Comparison of ENCODE assay signal across 8 cellular contexts in genomic region chr4:184383497-184384055, GRCh38.
DNase-seq lines count a peak whose midpoint lies in the region; FAIRE-seq and TF ChIP-seq lines count a peak whose summit lies in the region.

No MANE protein-coding gene starts in this region.

- DNase-seq in GM18507 (ENCODE audit: extremely low spot score, insufficient read length, low read depth) (no peak), SK-MEL-5 (ENCODE audit: low read depth, low spot score) (peak; percentile 73), fibroblast of mammary gland (ENCODE audit: low read depth) (peak; percentile 98), putamen (ENCODE audit: low spot score) (peak; percentile 80), NCI-H2029 treated with DMSO at 0.1 percent for 48 hours (lab: John Stamatoyannopoulos, UW) (no peak), NCI-H1694 (lab: John Stamatoyannopoulos, UW) (no peak), NCI-H1436 treated with DMSO at 0.1 percent for 48 hours (lab: John Stamatoyannopoulos, UW) (no peak), NCI-H748 treated with DMSO at 0.1 percent for 48 hours (lab: John Stamatoyannopoulos, UW) (no peak)

- H3K4me3 ChIP-seq in fibroblast of mammary gland (ENCODE audit: control insufficient read depth, low read depth, low read length) = peak overlapping the region; percentile 52

- in situ Hi-C loops in SK-MEL-5 (cut with HindIII; ENCODE audit: low pct_unique_long_range_greater_than_20kb, low sequenced_read_pairs) = no loop called here

- peak; percentile 73 for FAIRE-seq in GM18507 (lab: Jason Lieb, UNC)

- no peak for TF ChIP-seq CTCF in fibroblast of mammary gland (conservative IDR thresholded peaks at IDR 0.05; ENCODE audit: control insufficient read depth, insufficient read depth, low read depth, low read length)

Comparison
In these comparisons a context has a peak if more than half of its experiments do, and no peak if none do; other contexts are left out.
1. DNase-seq: peak in SK-MEL-5 (single experiment), fibroblast of mammary gland (single experiment) and putamen (single experiment); none in GM18507 (single experiment), NCI-H2029 treated with DMSO at 0.1 percent for 48 hours (single experiment), NCI-H1694 (single experiment), NCI-H1436 treated with DMSO at 0.1 percent for 48 hours (single experiment) and NCI-H748 treated with DMSO at 0.1 percent for 48 hours (single experiment).